ENCODE assay signal across 28 cellular contexts in the genomic region with DNA sequence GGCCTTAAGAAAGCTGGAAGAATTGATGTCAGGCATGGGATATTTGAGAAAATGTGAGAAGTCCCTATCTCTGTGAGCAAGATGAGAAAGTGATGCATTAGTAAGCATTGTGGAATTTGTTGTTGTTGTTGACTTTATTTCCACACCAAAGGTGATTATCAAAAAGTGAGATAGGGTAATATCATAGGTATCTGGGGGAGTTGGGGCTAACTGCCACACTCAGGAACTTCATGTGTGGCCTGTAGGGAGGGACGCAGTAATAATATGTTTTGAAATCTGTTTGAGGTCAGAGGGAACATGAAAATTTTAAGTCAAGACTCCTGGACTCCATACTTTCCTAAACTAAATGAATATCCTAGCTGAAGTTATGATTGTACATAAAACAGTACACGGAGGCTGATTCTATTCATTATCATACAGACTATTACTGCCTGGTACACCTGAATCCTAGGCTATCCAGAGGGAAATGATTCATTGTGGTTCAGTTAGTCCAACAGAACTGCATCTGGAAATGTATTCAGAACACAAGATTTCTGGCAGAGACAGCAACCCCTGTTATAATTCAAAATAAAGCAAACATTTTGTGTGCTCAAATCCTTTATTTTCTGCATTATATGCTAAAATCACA.
"Had no signal": no experiment of that assay in that cellular context is flagged by ENCODE, and none has a peak within 500 bp of the region (broad histone marks: within the 10 kb centered on the region; RNA-seq: fewer than 3 reads in every experiment).

No MANE protein-coding gene starts in this region.

- H3K27me3 Mint-ChIP-seq: activated B cell treated with CpG ODN at 0.5 μM for 24 hours; activated CD4-positive, alpha-beta memory T cell treated with anti-CD3 and anti-CD28 coated beads for 36 hours had no signal

- H3K9me3 Mint-ChIP-seq: activated B cell treated with CpG ODN at 0.5 μM for 24 hours; activated CD4-positive, alpha-beta memory T cell treated with anti-CD3 and anti-CD28 coated beads for 36 hours; activated naive CD4-positive, alpha-beta T cell treated with anti-CD3 and anti-CD28 coated beads for 36 hours; activated T-cell treated with anti-CD3 and anti-CD28 coated beads, Interleukin-2, amount 50 U/mL, for 4 hours; activated T-helper 1 cell treated with anti-CD3 and anti-CD28 coated beads, Interleukin-12 subunit alpha, Interleukin-12 subunit beta, Interleukin-2, Interleukin-4 antibody, amounts not matched to agents 30 ng/mL and 10 ng/mL and 1 ng/mL, durations not matched to agents 14 hours and 24 hours and 36 hours; T-helper 1 cell treated with Interleukin-12 subunit alpha and Interleukin-12 subunit beta and Interleukin-4 antibody, amounts not matched to agents 30 μg/mL and 1 μg/mL, for 36 hours; T-helper 2 cell treated with Interferon-gamma antibody and Interleukin-4, amounts not matched to agents 5 μg/mL and 100 μg/mL, for 36 hours had no signal

- H3K27ac ChIP-seq: adrenal gland, body of pancreas, breast epithelium, KMS-11, SJCRH30 had no signal

- DNase-seq: activated B cell treated with CpG ODN at 0.5 μM for 24 hours; activated CD4-positive, alpha-beta memory T cell treated with anti-CD3 and anti-CD28 coated beads for 36 hours; activated CD4-positive, alpha-beta T cell treated with anti-CD3 and anti-CD28 coated beads for 4 hours; activated CD4-positive, alpha-beta T cell treated with anti-CD3 and anti-CD28 coated beads, Interleukin-2, amount 50 U/mL, for 1 hour; activated CD4-positive, CD25-positive, alpha-beta regulatory T cell treated with anti-CD3 and anti-CD28 coated beads, Interleukin-2, amount 50 U/mL, for 72 hours; activated CD8-positive, alpha-beta memory T cell treated with anti-CD3 and anti-CD28 coated beads, Interleukin-2, amount 50 U/mL, for 4 hours; activated gamma-delta T cell treated with Interleukin-2 at 50 U/mL for 16 hours; activated naive CD4-positive, alpha-beta T cell treated with anti-CD3 and anti-CD28 coated beads for 36 hours; activated T-cell treated with anti-CD3 and anti-CD28 coated beads for 4 hours; activated T-cell treated with anti-CD3 and anti-CD28 coated beads, Interleukin-2, amount 50 U/mL, for 4 hours; adrenal gland; body of pancreas; caudate nucleus; cerebellar nuclear complex; MM.1S; MV-4-11; NCI-H1694; NCI-H345; NCI-H526 treated with DMSO at 0.1 percent for 48 hours; SHP77; SJCRH30 had no signal

- H3K27ac Mint-ChIP-seq: activated B cell treated with CpG ODN at 0.5 μM for 24 hours; activated CD4-positive, alpha-beta memory T cell treated with anti-CD3 and anti-CD28 coated beads for 36 hours; activated naive CD4-positive, alpha-beta T cell treated with anti-CD3 and anti-CD28 coated beads for 36 hours; activated naive CD4-positive, alpha-beta T cell treated with anti-CD3 and anti-CD28 coated beads, Interleukin-2, amount 50 U/mL, for 72 hours; activated T-helper 1 cell treated with anti-CD3 and anti-CD28 coated beads, Interleukin-12 subunit alpha, Interleukin-12 subunit beta, Interleukin-2, Interleukin-4 antibody, amounts not matched to agents 30 ng/mL and 10 ng/mL and 1 ng/mL, durations not matched to agents 14 hours and 24 hours and 36 hours; T-helper 1 cell treated with Interleukin-12 subunit alpha and Interleukin-12 subunit beta and Interleukin-4 antibody, amounts not matched to agents 30 μg/mL and 1 μg/mL, for 36 hours; T-helper 2 cell treated with Interferon-gamma antibody and Interleukin-4, amounts not matched to agents 5 μg/mL and 100 μg/mL, for 36 hours had no signal

- H3K4me2 ChIP-seq: KMS-11, SK-N-SH had no signal

- H3K27me3 ChIP-seq: adrenal gland, body of pancreas, breast epithelium, SJCRH30 had no signal

- H3K4me3 Mint-ChIP-seq: activated B cell treated with CpG ODN at 0.5 μM for 24 hours; activated CD4-positive, alpha-beta memory T cell treated with anti-CD3 and anti-CD28 coated beads for 36 hours; activated naive CD4-positive, alpha-beta T cell treated with anti-CD3 and anti-CD28 coated beads for 36 hours; activated T-cell treated with anti-CD3 and anti-CD28 coated beads, Interleukin-2, amount 50 U/mL, for 4 hours; activated T-helper 1 cell treated with anti-CD3 and anti-CD28 coated beads, Interleukin-12 subunit alpha, Interleukin-12 subunit beta, Interleukin-2, Interleukin-4 antibody, amounts not matched to agents 30 ng/mL and 10 ng/mL and 1 ng/mL, durations not matched to agents 14 hours and 24 hours and 36 hours; T-helper 1 cell treated with Interleukin-12 subunit alpha and Interleukin-12 subunit beta and Interleukin-4 antibody, amounts not matched to agents 30 μg/mL and 1 μg/mL, for 36 hours; T-helper 2 cell treated with Interferon-gamma antibody and Interleukin-4, amounts not matched to agents 5 μg/mL and 100 μg/mL, for 36 hours had no signal

- H3K9me3 ChIP-seq: body of pancreas, breast epithelium, SJCRH30, SK-N-SH had no signal

- H3K4me1 Mint-ChIP-seq: activated B cell treated with CpG ODN at 0.5 μM for 24 hours had no signal

- H3K4me3 ChIP-seq: adrenal gland, body of pancreas, breast epithelium, SJCRH30 had no signal

- H3K36me3 Mint-ChIP-seq: activated CD4-positive, alpha-beta memory T cell treated with anti-CD3 and anti-CD28 coated beads for 36 hours; activated naive CD4-positive, alpha-beta T cell treated with anti-CD3 and anti-CD28 coated beads, Interleukin-2, amount 50 U/mL, for 72 hours had no signal

- H3K4me1 ChIP-seq: adrenal gland, body of pancreas, breast epithelium had no signal

- H3K9ac ChIP-seq: KMS-11, SK-N-SH had no signal

- H3K36me3 ChIP-seq: adrenal gland, breast epithelium, SJCRH30 had no signal

- ATAC-seq: activated naive CD4-positive, alpha-beta T cell treated with anti-CD3 and anti-CD28 coated beads, Interleukin-2, amount 50 U/mL, for 72 hours; activated T-cell treated with anti-CD3 and anti-CD28 coated beads, Interleukin-2, amount 50 U/mL, for 4 hours; body of pancreas had no signal

- H3K9me2 ChIP-seq: SK-N-SH had no signal
